9 cellular contexts compared by ENCODE assay signal in genomic region chr3:190205739-190206138, GRCh38.
DNase-seq lines count a peak whose midpoint lies in the region; ATAC-seq and TF ChIP-seq lines count a peak whose summit lies in the region.
"Had no signal": no experiment of that assay in that cellular context is flagged by ENCODE, and none has a peak within 500 bp of the region (broad histone marks: within the 10 kb centered on the region; RNA-seq: fewer than 3 reads in every experiment).

No MANE protein-coding gene starts in this region.

- TF ChIP-seq CTCF in GM10266 (IDR thresholded peaks at IDR 0.05; ENCODE audit: control insufficient read depth, insufficient read depth, low read depth, missing control alignments) (no peak), omental fat pad (IDR thresholded peaks at IDR 0.05) (no peak)

- ATAC-seq in GM21528 (IDR thresholded peaks at IDR 0.05; ENCODE audit: low FRiP score, unreplicated experiment) (peak; percentile 53), HG03520 (IDR thresholded peaks at IDR 0.05; ENCODE audit: unreplicated experiment) (peak; percentile 81), esophagus mucosa (peak; percentile 88), omental fat pad (ENCODE audit: low FRiP score) (no peak)

- DNase-seq in GM10266 (ENCODE audit: extremely low spot score) (peak; percentile 74), SK-N-DZ (ENCODE audit: low spot score) (no peak), NCI-H510A treated with DMSO at 0.1 percent for 48 hours (lab: John Stamatoyannopoulos, UW) (no peak), DMS114 treated with DMSO at 0.1 percent for 48 hours (lab: John Stamatoyannopoulos, UW; ENCODE audit: unreplicated experiment) (no peak), omental fat pad (ENCODE audit: low spot score) (no peak)
- DNase-seq: SHP77 treated with DMSO at 0.1 percent for 48 hours had no signal
